ENCODE assay signal across 9 cellular contexts in genomic region chr2:108591163-108591562, GRCh38. TPM values are rescaled to one million over a fixed set of nuclear protein-coding genes. Genes with fewer than 3 reads are reported as not detected.
DNase-seq lines count a peak whose midpoint lies in the region; ATAC-seq lines count a peak whose summit lies in the region.
"Had no signal": no experiment of that assay in that cellular context is flagged by ENCODE, and none has a peak within 500 bp of the region (broad histone marks: within the 10 kb centered on the region; RNA-seq: fewer than 3 reads in every experiment).

No MANE protein-coding gene starts in this region.

- peaks cover 65% of the 10 kb centered on the region for H3K4me1 Mint-ChIP-seq in activated CD4-positive, alpha-beta T cell treated with anti-CD3 and anti-CD28 coated beads for 36 hours

- H3K4me3 Mint-ChIP-seq in activated CD4-positive, alpha-beta T cell treated with anti-CD3 and anti-CD28 coated beads for 36 hours: no peak overlapping the region

- DNase-seq in activated CD4-positive, alpha-beta T cell treated with anti-CD3 and anti-CD28 coated beads for 36 hours: peak; percentile 46
- DNase-seq in activated CD4-positive, alpha-beta T cell treated with anti-CD3 and anti-CD28 coated beads for 1 hour: no peak
- peak; percentile 89 for DNase-seq in SIG-M5 treated with dmso at 0.1 percent for 504 hours (lab: John Stamatoyannopoulos, UW; ENCODE audit: unreplicated experiment)
- peak; percentile 69 for DNase-seq in pons (ENCODE audit: low spot score)
- DNase-seq in NCI-H146 (lab: John Stamatoyannopoulos, UW): no peak
- no peak for DNase-seq in NCI-H82 treated with DMSO at 0.1 percent for 48 hours (lab: John Stamatoyannopoulos, UW; ENCODE audit: unreplicated experiment)
- DNase-seq: activated T-cell treated with anti-CD3 and anti-CD28 coated beads, Interleukin-2, amount 50 U/mL, for 48 hours had no signal

- H3K27me3 Mint-ChIP-seq in activated CD4-positive, alpha-beta T cell treated with anti-CD3 and anti-CD28 coated beads for 36 hours: no peaks in the 10 kb centered on the region

- intact Hi-C loops in activated CD4-positive, alpha-beta T cell treated with anti-CD3 and anti-CD28 coated beads for 36 hours (cut with DNase I, micrococcal nuclease): loop anchor here in 1 of 2 experiments (5.0 kb wide), 1 partner anchor 36 kb away; no protein-coding TSS in a partner anchor

- H3K36me3 Mint-ChIP-seq in activated CD4-positive, alpha-beta T cell treated with anti-CD3 and anti-CD28 coated beads for 36 hours (ENCODE audit: low read depth): no peaks in the 10 kb centered on the region

- peak; percentile 52 for ATAC-seq in activated CD4-positive, alpha-beta T cell treated with anti-CD3 and anti-CD28 coated beads for 36 hours
- ATAC-seq in HG02970 (IDR thresholded peaks at IDR 0.05; ENCODE audit: low FRiP score, unreplicated experiment) (peak; percentile 57), HG03342 (IDR thresholded peaks at IDR 0.05; ENCODE audit: unreplicated experiment) (no peak)

- no peaks in the 10 kb centered on the region for H3K9me3 Mint-ChIP-seq in activated CD4-positive, alpha-beta T cell treated with anti-CD3 and anti-CD28 coated beads for 36 hours (ENCODE audit: low read depth)

- H3K27ac Mint-ChIP-seq in activated CD4-positive, alpha-beta T cell treated with anti-CD3 and anti-CD28 coated beads for 36 hours: peak overlapping the region; percentile 18

- POLR2A ChIA-PET in activated CD4-positive, alpha-beta T cell treated with anti-CD3 and anti-CD28 coated beads for 36 hours (lab: Charles Lee): no interaction called here

- CTCF ChIA-PET in activated CD4-positive, alpha-beta T cell treated with anti-CD3 and anti-CD28 coated beads for 36 hours (lab: Charles Lee): no interaction called here

RNA-seq across cellular contexts. Expression of gene LIMS1, which starts 56.9 kb away (rescaled TPM):
- 10 to 100 TPM; 47.5 to 70.3 TPM for total RNA-seq in activated CD4-positive, alpha-beta T cell treated with anti-CD3 and anti-CD28 coated beads for 36 hours

Comparison
In these comparisons a context has a peak if more than half of its experiments do, and no peak if none do; other contexts are left out.
1. DNase-seq: peak in activated CD4-positive, alpha-beta T cell treated with anti-CD3 and anti-CD28 coated beads for 36 hours (single experiment), SIG-M5 treated with dmso at 0.1 percent for 504 hours (single experiment) and pons (single experiment); none in activated CD4-positive, alpha-beta T cell treated with anti-CD3 and anti-CD28 coated beads for 1 hour (single experiment), NCI-H146 (single experiment) and NCI-H82 treated with DMSO at 0.1 percent for 48 hours (single experiment).